Comparison of ENCODE assay signal across 8 cellular contexts in genomic region chr14:50559990-50560928, GRCh38.
DNase-seq lines count a peak whose midpoint lies in the region; ATAC-seq lines count a peak whose summit lies in the region.

TSS of gene ATL1 (plus strand) at chr14:50560145. CDS start at chr14:50560266, 121 bp downstream.

- ATAC-seq in GM19035 (IDR thresholded peaks at IDR 0.05; ENCODE audit: unreplicated experiment): peak; percentile 53
- ATAC-seq in GM18867 (IDR thresholded peaks at IDR 0.05; ENCODE audit: unreplicated experiment): no peak

- H3K27ac ChIP-seq in ACC112 (ENCODE audit: low read depth, low read length): peak within 1 kb of the TSS; percentile 20; the same call in 1 of the 2 replicates

- no peaks in the 10 kb centered on the region for H3K79me2 ChIP-seq in ACC112 (ENCODE audit: control insufficient read depth, insufficient read depth, low read length, unreplicated experiment)

- H3K36me3 ChIP-seq in ACC112 (ENCODE audit: insufficient read depth, low read length): no peaks in the 10 kb centered on the region

- peaks cover 51% of the 10 kb centered on the region for H3K27me3 ChIP-seq in ACC112 (ENCODE audit: insufficient read depth, low read length)

- peak; percentile 68 for DNase-seq in NCI-H146 treated with DMSO at 0.1 percent for 48 hours (lab: John Stamatoyannopoulos, UW; ENCODE audit: unreplicated experiment)
- DNase-seq in T1000 (lab: John Stamatoyannopoulos, UW): peak; percentile 69
- peak; percentile 54 to 76 for DNase-seq in T47D (ENCODE audit: low read depth in 1 of 2, low spot score in 1 of 2)
- DNase-seq in retina: peak; percentile 94

- peak within 1 kb of the TSS; percentile 82 for H3K4me3 ChIP-seq in ACC112 (ENCODE audit: low read depth, low read length)
- peak within 1 kb of the TSS; percentile 73 for H3K4me3 ChIP-seq in iPS-11a (ENCODE audit: low read depth, low read length)

- in situ Hi-C loops in T47D (cut with HindIII; ENCODE audit: low pct_unique_long_range_greater_than_20kb, low sequenced_read_pairs): no loop called here

- peak within 1 kb of the TSS; percentile 51 for H2AFZ ChIP-seq in ACC112 (ENCODE audit: low read length, unreplicated experiment)

- H3K4me1 ChIP-seq in ACC112 (ENCODE audit: control insufficient read depth, insufficient read depth, low read length, unreplicated experiment): peaks cover 5% of the 10 kb centered on the region
